Comparison of ENCODE assay signal across 8 cellular contexts in genomic region chr11:69013009-69013951, GRCh38. TPM values are rescaled to one million over a fixed set of nuclear protein-coding genes. Genes with fewer than 3 reads are reported as not detected.
DNase-seq lines count a peak whose midpoint lies in the region; ATAC-seq and TF ChIP-seq lines count a peak whose summit lies in the region.

A gene with protein sequence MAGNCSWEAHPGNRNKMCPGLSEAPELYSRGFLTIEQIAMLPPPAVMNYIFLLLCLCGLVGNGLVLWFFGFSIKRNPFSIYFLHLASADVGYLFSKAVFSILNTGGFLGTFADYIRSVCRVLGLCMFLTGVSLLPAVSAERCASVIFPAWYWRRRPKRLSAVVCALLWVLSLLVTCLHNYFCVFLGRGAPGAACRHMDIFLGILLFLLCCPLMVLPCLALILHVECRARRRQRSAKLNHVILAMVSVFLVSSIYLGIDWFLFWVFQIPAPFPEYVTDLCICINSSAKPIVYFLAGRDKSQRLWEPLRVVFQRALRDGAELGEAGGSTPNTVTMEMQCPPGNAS (minus strand): TSS chr11:69013246. CDS start chr11:69009901, 3,345 bp downstream.

- peak within 1 kb of the TSS; percentile 64 for H3K4me3 ChIP-seq in fibroblast of villous mesenchyme (ENCODE audit: low read depth, low read length)

- ATAC-seq in HG03095 (IDR thresholded peaks at IDR 0.05; ENCODE audit: unreplicated experiment) (no peak), HG02840 (IDR thresholded peaks at IDR 0.05; ENCODE audit: low FRiP score, unreplicated experiment) (no peak), GM21786 (IDR thresholded peaks at IDR 0.05; ENCODE audit: unreplicated experiment) (no peak)

- peak; percentile 36 for DNase-seq in COR-L47 (lab: John Stamatoyannopoulos, UW)
- peak; percentile 35 for DNase-seq in RPMI7951 (ENCODE audit: low read depth)
- DNase-seq in fibroblast of villous mesenchyme (ENCODE audit: low read depth) = peak; percentile 92
- peak; percentile 41 for DNase-seq in occipital lobe (lab: John Stamatoyannopoulos, UW)
- DNase-seq in NCI-H446 treated with DMSO at 0.1 percent for 48 hours (lab: John Stamatoyannopoulos, UW) = no peak

- peak; percentile 69 for TF ChIP-seq CTCF in fibroblast of villous mesenchyme (IDR thresholded peaks at IDR 0.05; ENCODE audit: insufficient read depth, low read depth, low read length)

RNA-seq across cellular contexts. Expression of the gene that starts here (rescaled TPM):
- total RNA-seq in RPMI7951 (2014; rRNA removed; shearing (Covaris generic)) = under 0.01 TPM in 1 of 2 replicates, not detected in the other
- 52.8 and 61.3 TPM in 2 replicates for total RNA-seq in fibroblast of villous mesenchyme
- 2.3 TPM for total RNA-seq in occipital lobe

Comparison
In these comparisons a context has a peak if more than half of its experiments do, and no peak if none do; other contexts are left out.
1. RNA of the gene that starts here (total RNA-seq): 52.8 to 61.3 TPM in fibroblast of villous mesenchyme; 2.3 TPM in occipital lobe (single experiment) and under 0.01 TPM in RPMI7951; every median in the first group is over 10 times any median in the second.
2. Peak in DNase-seq in RPMI7951; RNA of the gene not detected or under 1 TPM.